ENCODE assay signal across 8 cellular contexts in genomic region chr1:145871994-145872411, GRCh38. TPM values are rescaled to one million over a fixed set of nuclear protein-coding genes. Genes with fewer than 3 reads are reported as not detected.
DNase-seq lines count a peak whose midpoint lies in the region; ATAC-seq, FAIRE-seq and TF ChIP-seq lines count a peak whose summit lies in the region.

No MANE protein-coding gene starts in this region.

- H3K36me3 Mint-ChIP-seq in endodermal cell (ENCODE audit: low read depth) = no peaks in the 10 kb centered on the region

- H3K23ac ChIP-seq in mesendoderm (ENCODE audit: low read length) = no peak overlapping the region

- peak overlapping the region; percentile 32 for H3K18ac ChIP-seq in mesendoderm (ENCODE audit: low read length)

- peak overlapping the region; percentile 78 for H3K4me2 ChIP-seq in mesendoderm (ENCODE audit: low read length)

- H4K5ac ChIP-seq in mesendoderm (ENCODE audit: low read length) = no peak overlapping the region

- H3K4me3 ChIP-seq in endodermal cell (ENCODE audit: low read length) (no peak overlapping the region), mesendoderm (ENCODE audit: low read length) (no peak overlapping the region)

- no peak overlapping the region for H2BK120ac ChIP-seq in mesendoderm (ENCODE audit: low read depth, low read length)

- no peaks in the 10 kb centered on the region for H3K9me3 Mint-ChIP-seq in endodermal cell

- H3K9me3 ChIP-seq in endodermal cell (ENCODE audit: control insufficient read depth, low read length) = no peaks in the 10 kb centered on the region

- no peak for FAIRE-seq in D721Med (lab: Jason Lieb, UNC)

- TF ChIP-seq POLR2A in GM19193 (IDR thresholded peaks at IDR 0.05; ENCODE audit: extremely low read depth, insufficient read depth, insufficient read length) = peak; percentile 16

- H2BK5ac ChIP-seq in mesendoderm (ENCODE audit: low read length) = no peak overlapping the region

- H3K4me1 ChIP-seq in endodermal cell (ENCODE audit: control insufficient read depth, insufficient read depth, low read length) = no peaks in the 10 kb centered on the region
- no peaks in the 10 kb centered on the region for H3K4me1 ChIP-seq in mesendoderm (ENCODE audit: control insufficient read depth, low read depth, low read length)

- no peak for ATAC-seq in GM19324 (IDR thresholded peaks at IDR 0.05; ENCODE audit: low FRiP score, unreplicated experiment)

- H3K27ac ChIP-seq in endodermal cell (ENCODE audit: low read depth, low read length) (no peak overlapping the region), mesendoderm (ENCODE audit: low read depth, low read length) (no peak overlapping the region)

- peaks cover 15% of the 10 kb centered on the region for H3K4me1 Mint-ChIP-seq in endodermal cell

- no peak overlapping the region for H3K4ac ChIP-seq in mesendoderm (ENCODE audit: low read depth, low read length)

- H4K8ac ChIP-seq in mesendoderm (ENCODE audit: low read depth, low read length) = peak overlapping the region; percentile 77

- no peak overlapping the region for H2BK15ac ChIP-seq in mesendoderm (replicated peaks; ENCODE audit: low read depth)

- H3K79me1 ChIP-seq in mesendoderm (ENCODE audit: low read length) = no peaks in the 10 kb centered on the region

- H3K27me3 Mint-ChIP-seq in endodermal cell (ENCODE audit: insufficient read depth) = peaks cover 54% of the 10 kb centered on the region

- 43 to 65% methylated on average over 16 to 28 of the region's 28 CpGs for WGBS in endodermal cell (ENCODE audit: insufficient coverage in 1 of 2, insufficient read length in 1 of 2), 2 experiments
- WGBS in mesendoderm (ENCODE audit: extremely low coverage, insufficient coverage, low lambda C conversion rate) = no CpG with 5 or more reads among the region's 28 CpGs

- TF ChIP-seq CTCF in endodermal cell (conservative IDR thresholded peaks at IDR 0.05) (no peak), D721Med (IDR thresholded peaks at IDR 0.05; ENCODE audit: insufficient read depth, missing control alignments) (no peak)

- H3K79me2 ChIP-seq in mesendoderm (ENCODE audit: control insufficient read depth, insufficient read depth, low read length) = no peaks in the 10 kb centered on the region

- H3K56ac ChIP-seq in mesendoderm (ENCODE audit: low read length) = peak overlapping the region; percentile 82

- DNase-seq in activated CD4-positive, alpha-beta T cell treated with anti-CD3 and anti-CD28 coated beads, Interleukin-2, amount 50 U/mL, for 4 hours = peak; percentile 18 to 22
- DNase-seq in endodermal cell (peak; percentile 83), mesendoderm (peak; percentile 60), D721Med (ENCODE audit: insufficient read length, low spot score) (no peak), COLO829 (ENCODE audit: low spot score) (no peak)
- peak; percentile 15 for DNase-seq in stimulated activated CD8-positive, alpha-beta memory T cell treated with anti-CD3 and anti-CD28 coated beads, Interleukin-4, amount 100 ng/mL, for 24 hours (ENCODE audit: low read depth)

- peaks cover 37% of the 10 kb centered on the region for H3K27me3 ChIP-seq in endodermal cell (ENCODE audit: control insufficient read depth, insufficient read depth, low read length, poor library complexity, severe bottlenecking)
- no peaks in the 10 kb centered on the region for H3K27me3 ChIP-seq in mesendoderm (ENCODE audit: insufficient read depth, low read length, poor library complexity)

- H3K27ac Mint-ChIP-seq in endodermal cell = no peak overlapping the region

- H3K9ac ChIP-seq in endodermal cell (ENCODE audit: extremely low read depth, low read length, poor library complexity, severe bottlenecking) (no peak overlapping the region), mesendoderm (ENCODE audit: low read length) (peak overlapping the region; percentile 63)

- H3K36me3 ChIP-seq in endodermal cell (ENCODE audit: control insufficient read depth, insufficient read depth, low read length) = no peaks in the 10 kb centered on the region
- H3K36me3 ChIP-seq in mesendoderm (ENCODE audit: control insufficient read depth, insufficient read depth, low read length) = no peaks in the 10 kb centered on the region

- no peak overlapping the region for H2AK5ac ChIP-seq in mesendoderm (ENCODE audit: low read length)

- peak overlapping the region; percentile 58 for H3K4me3 Mint-ChIP-seq in endodermal cell

RNA-seq across cellular contexts. Expression of gene PIAS3, which starts 13.1 kb away (rescaled TPM):
- total RNA-seq in endodermal cell = 10 to 100 TPM; 44.8 to 53.4 TPM
- 45.1 TPM for polyA plus RNA-seq in endodermal cell (2013, experiment 1 of 2)
- polyA plus RNA-seq in endodermal cell (2013, experiment 2 of 2) = 41.6 TPM
- polyA plus RNA-seq in mesendoderm (2013, experiment 1 of 2) = 31.2 TPM
- polyA plus RNA-seq in mesendoderm (2013, experiment 2 of 2) = 29.8 TPM

RNA-seq across cellular contexts. Expression of gene ANKRD35, which starts 13.7 kb away (rescaled TPM):
- 1 to 10 TPM in 1 of 2 donors, under 1 TPM in 1; 0.88 to 1.4 TPM for total RNA-seq in endodermal cell
- polyA plus RNA-seq in endodermal cell (2013, experiment 1 of 2) = 0.68 TPM
- polyA plus RNA-seq in endodermal cell (2013, experiment 2 of 2) = 0.70 TPM
- 0.80 TPM for polyA plus RNA-seq in mesendoderm (2013, experiment 1 of 2)
- polyA plus RNA-seq in mesendoderm (2013, experiment 2 of 2) = 0.78 TPM

RNA-seq across cellular contexts. Expression of gene NUDT17, which starts 26.6 kb away (rescaled TPM):
- 1 to 10 TPM; 2.8 to 4.0 TPM for total RNA-seq in endodermal cell
- polyA plus RNA-seq in endodermal cell (2013, experiment 1 of 2) = 4.2 TPM
- polyA plus RNA-seq in endodermal cell (2013, experiment 2 of 2) = 2.9 TPM
- 3.1 TPM for polyA plus RNA-seq in mesendoderm (2013, experiment 1 of 2)
- 3.7 TPM for polyA plus RNA-seq in mesendoderm (2013, experiment 2 of 2)

RNA-seq across cellular contexts. Expression of gene ITGA10, which starts 37.8 kb away (rescaled TPM):
- under 1 TPM; 0.18 to 0.33 TPM for total RNA-seq in endodermal cell
- 0.18 TPM for polyA plus RNA-seq in endodermal cell (2013, experiment 1 of 2)
- 0.08 TPM for polyA plus RNA-seq in endodermal cell (2013, experiment 2 of 2)
- 0.11 TPM for polyA plus RNA-seq in mesendoderm (2013, experiment 1 of 2)
- 0.10 TPM for polyA plus RNA-seq in mesendoderm (2013, experiment 2 of 2)

RNA-seq across cellular contexts. Expression of gene PEX11B, which starts 46.5 kb away (rescaled TPM):
- 10 to 100 TPM; 12.9 to 16.0 TPM for total RNA-seq in endodermal cell
- 18.2 TPM for polyA plus RNA-seq in endodermal cell (2013, experiment 1 of 2)
- polyA plus RNA-seq in endodermal cell (2013, experiment 2 of 2) = 21.8 TPM
- 6.8 TPM for polyA plus RNA-seq in mesendoderm (2013, experiment 1 of 2)
- 6.1 TPM for polyA plus RNA-seq in mesendoderm (2013, experiment 2 of 2)

Comparison
In these comparisons a context has a peak if more than half of its experiments do, and no peak if none do; other contexts are left out.
1. DNase-seq: peak in activated CD4-positive, alpha-beta T cell treated with anti-CD3 and anti-CD28 coated beads, Interleukin-2, amount 50 U/mL, for 4 hours (2 of 2), endodermal cell (single experiment), mesendoderm (single experiment) and stimulated activated CD8-positive, alpha-beta memory T cell treated with anti-CD3 and anti-CD28 coated beads, Interleukin-4, amount 100 ng/mL, for 24 hours (single experiment); none in D721Med (single experiment) and COLO829 (single experiment).